Comparison of ENCODE assay signal across 11 cellular contexts in genomic region chr5:5025774-5026406, GRCh38.
A peak's percentile ranks its signal among the peaks of the same experiment; 100 is the strongest.
DNase-seq lines count a peak whose midpoint lies in the region; ATAC-seq, FAIRE-seq and TF ChIP-seq lines count a peak whose summit lies in the region.
"Had no signal": no experiment of that assay in that cellular context is flagged by ENCODE, and none has a peak within 500 bp of the region (broad histone marks: within the 10 kb centered on the region; RNA-seq: fewer than 3 reads in every experiment).

No MANE protein-coding gene starts in this region.

- H3K36me3 Mint-ChIP-seq in osteocyte (ENCODE audit: unreplicated experiment), result no peaks in the 10 kb centered on the region

- H3K9me3 Mint-ChIP-seq in osteocyte (ENCODE audit: unreplicated experiment), result peaks cover 6% of the 10 kb centered on the region

- 67% methylated on average over 16 of the region's 16 CpGs for WGBS in GM12878 (ENCODE audit: insufficient coverage, insufficient replicate concordance, low lambda C conversion rate, missing lambda C conversion rate)

- TF ChIP-seq POLR2A in GM12878 (IDR thresholded peaks at IDR 0.05; ENCODE audit: low read depth, low read length), result no peak

- no peak overlapping the region; the same call in 1 of the 2 replicates for H2AFZ ChIP-seq in GM12878 (ENCODE audit: control insufficient read depth, low read depth, low read length)

- no peaks in the 10 kb centered on the region for H4K20me1 ChIP-seq in GM12878 (ENCODE audit: control insufficient read depth, insufficient read depth)

- no peaks in the 10 kb centered on the region for H3K4me1 Mint-ChIP-seq in osteocyte (ENCODE audit: unreplicated experiment)

- no TSS peak for BruUV-seq in GM12878 (replicated peaks; lab: Mats Ljungman, UMichigan)

- no peak overlapping the region for H3K27ac Mint-ChIP-seq in osteocyte (ENCODE audit: unreplicated experiment)

- RAD21 ChIA-PET in GM12878 (lab: Charles Lee; ENCODE audit: unreplicated experiment), result interaction anchor here (0.9 to 1.4 kb wide), 2 partner anchors 12 to 38 kb away, joined by 4 read pairs; no protein-coding TSS in a partner anchor

- H3K4me2 ChIP-seq in GM12878 (ENCODE audit: control insufficient read depth, insufficient read depth), result no peak overlapping the region

- H3K27me3 ChIP-seq in GM12878 (replicated peaks in 1 of 2; ENCODE audit: control insufficient read depth in 2 of 2, insufficient read depth in 2 of 2, low read length in 1 of 2), result no peaks in the 10 kb centered on the region

- no peaks in the 10 kb centered on the region for H3K4me1 ChIP-seq in GM12878 (ENCODE audit: control insufficient read depth, insufficient read depth, low read length)

- 0 out of 2 replicates have a peak overlapping the region, but pooled peaks have one; percentile 31 for H3K27ac ChIP-seq in GM12878 (ENCODE audit: control insufficient read depth, insufficient read depth)

- SMC1A ChIA-PET in GM12878 (lab: Charles Lee; ENCODE audit: uncharacterized antibody, unreplicated experiment), result interaction anchor here (1.3 to 2.1 kb wide), 3 partner anchors 11 to 21 kb away, joined by 5 to 8 read pairs (median 5); no protein-coding TSS in a partner anchor

- no peak overlapping the region; the same call in 1 of the 2 replicates for H3K4me3 ChIP-seq in GM12878

- H3K79me2 ChIP-seq in GM12878 (ENCODE audit: control insufficient read depth, insufficient read depth, low read length), result no peaks in the 10 kb centered on the region

- no peak for TF ChIP-seq EP300 in GM12878 (IDR thresholded peaks at IDR 0.05; ENCODE audit: borderline replicate concordance in 1 of 2, control insufficient read depth in 1 of 2, low read depth in 2 of 2, low read length in 2 of 2)

- H3K9me3 ChIP-seq in GM12878 (replicated peaks; ENCODE audit: control insufficient read depth, insufficient read depth, low read length), result peaks cover 6% of the 10 kb centered on the region; the same call in 2 of the 3 replicates

- no peak for TF ChIP-seq RAD21 in GM12878 (IDR thresholded peaks at IDR 0.05; ENCODE audit: insufficient read depth, low read depth, low read length)

- no peaks in the 10 kb centered on the region for H3K27me3 Mint-ChIP-seq in osteocyte (ENCODE audit: unreplicated experiment)

- POLR2A ChIA-PET in GM12878 (lab: Charles Lee), result interaction anchor here (0.7 kb wide), 2 partner anchors 11 to 21 kb away, joined by 3 read pairs; no protein-coding TSS in a partner anchor

- no peak overlapping the region for H3K9ac ChIP-seq in GM12878 (ENCODE audit: control insufficient read depth, insufficient read depth, low read length)

- CTCF ChIA-PET in GM12878 (lab: Yijun Ruan, JAX), result interaction anchor here (1.2 kb wide), 1 partner anchor 12 kb away, joined by 5 read pairs; no protein-coding TSS in a partner anchor

- in situ Hi-C loops in GM12878 (cut with MboI), result no loop called here

- intact Hi-C loops in GM12878 (cut with micrococcal nuclease; ENCODE audit: unreplicated experiment), result no loop called here

- peak; percentile 7 for DNase-seq in CMK (ENCODE audit: low read depth)
- peak; percentile 82 for DNase-seq in H4 (ENCODE audit: low spot score)
- DNase-seq in NCI-H345 (lab: John Stamatoyannopoulos, UW), result peak; percentile 54
- no peak for DNase-seq in GM12878 (ENCODE audit: low read depth, low spot score)
- DNase-seq in mucosa of gallbladder (ENCODE audit: low spot score), result no peak
- DNase-seq in osteocyte (ENCODE audit: extremely low spot score, unreplicated experiment), result no peak
- DNase-seq in UCSD-AML1 (lab: John Stamatoyannopoulos, UW; ENCODE audit: unreplicated experiment), result no peak
- DNase-seq: left ventricle myocardium superior had no signal

- TF ChIP-seq CTCF in GM12878 (IDR thresholded peaks at IDR 0.05 in 2 of 3, conservative IDR thresholded peaks at IDR 0.05 in 1 of 3; ENCODE audit: control insufficient read depth in 2 of 3, extremely low read depth in 1 of 3, insufficient read depth in 1 of 3, low read depth in 3 of 3, low read length in 3 of 3), result no peak
- no peak for TF ChIP-seq CTCF in osteocyte (IDR thresholded peaks at IDR 0.05)

- FAIRE-seq in GM12878 (lab: Jason Lieb, UNC), result no peak
- FAIRE-seq: endometrium, G401.6 had no signal

- no peak overlapping the region for H3K4me3 Mint-ChIP-seq in osteocyte (ENCODE audit: unreplicated experiment)

- ATAC-seq in GM12878 (peak; percentile 64), HG03280 (IDR thresholded peaks at IDR 0.05; ENCODE audit: unreplicated experiment) (no peak)
- ATAC-seq: left ventricle myocardium superior had no signal

- no peaks in the 10 kb centered on the region for H3K36me3 ChIP-seq in GM12878 (ENCODE audit: control insufficient read depth in 2 of 2, insufficient read depth in 2 of 2, low read length in 1 of 2)

TF ChIP-seq in GM12878, 131 proteins besides CTCF, POLR2A, EP300 and RAD21:
- TF ChIP-seq RELA (IDR thresholded peaks at IDR 0.05; ENCODE audit: borderline replicate concordance, partially characterized antibody) (peak; percentile 39), HDAC6 (IDR thresholded peaks at IDR 0.05; ENCODE audit: unreplicated experiment) (no peak), TBL1XR1 (IDR thresholded peaks at IDR 0.05; ENCODE audit: low read depth, low read length) (no peak), CREM (IDR thresholded peaks at IDR 0.05; ENCODE audit: low read depth) (0 out of 2 replicates have a peak, but pooled peaks have one; percentile 26), JUNB (IDR thresholded peaks at IDR 0.05) (peak; percentile 21; the same call in 1 of the 2 replicates), IKZF1 (conservative IDR thresholded peaks at IDR 0.05) (peak; percentile 41), RUNX3 (IDR thresholded peaks at IDR 0.05; ENCODE audit: low read length) (peak; percentile 6; the same call in 1 of the 2 replicates), MLLT1 (IDR thresholded peaks at IDR 0.05) (peak; percentile 82; the same call in 1 of the 2 replicates), EED (IDR thresholded peaks at IDR 0.05; ENCODE audit: low read depth) (peak; percentile 62), PKNOX1 (IDR thresholded peaks at IDR 0.05) (peak; percentile 75), SUZ12 (IDR thresholded peaks at IDR 0.05; ENCODE audit: unreplicated experiment) (no peak)
- TF ChIP-seq, protein P1, sequence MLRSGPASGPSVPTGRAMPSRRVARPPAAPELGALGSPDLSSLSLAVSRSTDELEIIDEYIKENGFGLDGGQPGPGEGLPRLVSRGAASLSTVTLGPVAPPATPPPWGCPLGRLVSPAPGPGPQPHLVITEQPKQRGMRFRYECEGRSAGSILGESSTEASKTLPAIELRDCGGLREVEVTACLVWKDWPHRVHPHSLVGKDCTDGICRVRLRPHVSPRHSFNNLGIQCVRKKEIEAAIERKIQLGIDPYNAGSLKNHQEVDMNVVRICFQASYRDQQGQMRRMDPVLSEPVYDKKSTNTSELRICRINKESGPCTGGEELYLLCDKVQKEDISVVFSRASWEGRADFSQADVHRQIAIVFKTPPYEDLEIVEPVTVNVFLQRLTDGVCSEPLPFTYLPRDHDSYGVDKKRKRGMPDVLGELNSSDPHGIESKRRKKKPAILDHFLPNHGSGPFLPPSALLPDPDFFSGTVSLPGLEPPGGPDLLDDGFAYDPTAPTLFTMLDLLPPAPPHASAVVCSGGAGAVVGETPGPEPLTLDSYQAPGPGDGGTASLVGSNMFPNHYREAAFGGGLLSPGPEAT (IDR thresholded peaks at IDR 0.05; ENCODE audit: low read depth), result 0 out of 2 replicates have a peak, but pooled peaks have one; percentile 37
TF ChIP-seq in GM12878: peak in this region for 9.

Comparison
In these comparisons a context has a peak if more than half of its experiments do, and no peak if none do; other contexts are left out.
1. DNase-seq: peak in CMK (single experiment), H4 (single experiment) and NCI-H345 (single experiment); none in GM12878 (single experiment), mucosa of gallbladder (single experiment), osteocyte (single experiment) and UCSD-AML1 (single experiment).